Comparison of ENCODE assay signal across 25 cellular contexts in the genomic region with DNA sequence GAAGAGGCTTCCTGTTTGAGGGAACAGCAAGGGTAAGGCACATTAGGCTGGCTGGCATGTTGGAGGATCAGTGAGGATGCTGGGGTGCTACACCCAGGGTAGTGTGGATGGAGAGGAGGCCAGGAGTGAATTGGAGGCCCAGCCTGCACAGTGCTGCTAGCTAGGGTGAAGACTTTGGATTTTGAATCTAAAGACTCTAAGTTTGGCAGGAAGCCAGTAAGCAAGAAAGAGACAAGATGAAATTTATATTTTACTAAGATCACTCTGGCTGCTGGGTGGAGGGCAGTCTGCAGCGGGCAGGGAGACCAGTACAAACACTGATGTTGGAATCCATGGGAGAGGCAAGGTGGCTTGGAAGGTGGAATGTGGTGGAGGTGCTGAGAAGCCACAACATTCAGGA. TPM values are rescaled to one million over a fixed set of nuclear protein-coding genes. Genes with fewer than 3 reads are reported as not detected.
DNase-seq lines count a peak whose midpoint lies in the region; ATAC-seq and TF ChIP-seq lines count a peak whose summit lies in the region.
"Had no signal": no experiment of that assay in that cellular context is flagged by ENCODE, and none has a peak within 500 bp of the region (broad histone marks: within the 10 kb centered on the region; RNA-seq: fewer than 3 reads in every experiment).

No MANE protein-coding gene starts in this region.

- no peak overlapping the region for H3K4me2 ChIP-seq in osteoblast (ENCODE audit: insufficient read depth, low read length)
- H3K4me2 ChIP-seq in GM23338, result no peak overlapping the region

- H3K27ac Mint-ChIP-seq in T-helper 17 cell (peak overlapping the region; percentile 2), WTC11 (0 out of 2 replicates have a peak overlapping the region, but pooled peaks have one; percentile 66), memory B cell (peak overlapping the region; percentile 4), GM23338 (no peak overlapping the region)
- peak overlapping the region; percentile 8 for H3K27ac Mint-ChIP-seq in stimulated activated effector memory CD8-positive, alpha-beta T cell treated with anti-CD3 and anti-CD28 coated beads, Interleukin-12 subunit alpha, Interleukin-12 subunit beta, amount 100 ng/mL, for 72 hours
- H3K27ac Mint-ChIP-seq: CD4-positive, CD25-positive, alpha-beta regulatory T cell; T-helper 2 cell treated with Interferon-gamma antibody and Interleukin-4, amounts not matched to agents 5 μg/mL and 100 μg/mL, for 36 hours had no signal

- H2AFZ ChIP-seq in osteoblast (ENCODE audit: low read length) (no peak overlapping the region), GM23338 (no peak overlapping the region)
- H2AFZ ChIP-seq: GM23248 had no signal

- no peaks in the 10 kb centered on the region for H3K36me3 ChIP-seq in osteoblast (ENCODE audit: insufficient read depth, low read length)
- H3K36me3 ChIP-seq in GM23338 (ENCODE audit: insufficient read depth), result no peaks in the 10 kb centered on the region
- H3K36me3 ChIP-seq: thoracic aorta had no signal

- H4K20me1 ChIP-seq in osteoblast (ENCODE audit: insufficient read depth, low read length), result no peaks in the 10 kb centered on the region
- H4K20me1 ChIP-seq in GM23338 (replicated peaks; ENCODE audit: insufficient read depth), result no peaks in the 10 kb centered on the region

- H3K9me2 ChIP-seq in GM23338 (ENCODE audit: insufficient read depth), result no peaks in the 10 kb centered on the region; the same call in 1 of the 2 replicates

- POLR2A ChIA-PET in WTC11 (lab: Charles Lee), result no interaction called here

- H3K27me3 ChIP-seq in osteoblast (ENCODE audit: insufficient read depth, low read length) (peaks cover 16% of the 10 kb centered on the region), GM23338 (ENCODE audit: insufficient read depth) (no peaks in the 10 kb centered on the region)

- H3K4me3 ChIP-seq in osteoblast (ENCODE audit: insufficient read depth, low read length), result no peak overlapping the region
- no peak overlapping the region for H3K4me3 ChIP-seq in GM23338
- H3K4me3 ChIP-seq: GM23248, lung, thoracic aorta had no signal

- H3K27me3 Mint-ChIP-seq in T-helper 17 cell (no peaks in the 10 kb centered on the region), WTC11 (ENCODE audit: low read depth) (no peaks in the 10 kb centered on the region; the same call in 1 of the 2 replicates), memory B cell (peaks cover 5% of the 10 kb centered on the region), GM23338 (ENCODE audit: insufficient read depth, low read depth, poor library complexity) (no peaks in the 10 kb centered on the region)
- H3K27me3 Mint-ChIP-seq: IgD-negative memory B cell had no signal

- H3K4me1 Mint-ChIP-seq in T-helper 17 cell, result peaks cover 29% of the 10 kb centered on the region
- H3K4me1 Mint-ChIP-seq in WTC11, result peaks cover 55% of the 10 kb centered on the region
- peaks cover 4% of the 10 kb centered on the region for H3K4me1 Mint-ChIP-seq in memory B cell
- peaks cover 19% of the 10 kb centered on the region for H3K4me1 Mint-ChIP-seq in stimulated activated effector memory CD8-positive, alpha-beta T cell treated with anti-CD3 and anti-CD28 coated beads, Interleukin-12 subunit alpha, Interleukin-12 subunit beta, amount 100 ng/mL, for 72 hours
- peaks cover 32% of the 10 kb centered on the region for H3K4me1 Mint-ChIP-seq in GM23338

- peaks cover 12% of the 10 kb centered on the region for H3K36me3 Mint-ChIP-seq in T-helper 17 cell (ENCODE audit: low read depth)
- peaks cover 28% of the 10 kb centered on the region for H3K36me3 Mint-ChIP-seq in WTC11
- peaks cover 2% of the 10 kb centered on the region for H3K36me3 Mint-ChIP-seq in memory B cell
- H3K36me3 Mint-ChIP-seq in stimulated activated effector memory CD8-positive, alpha-beta T cell treated with anti-CD3 and anti-CD28 coated beads, Interleukin-12 subunit alpha, Interleukin-12 subunit beta, amount 100 ng/mL, for 72 hours, result no peaks in the 10 kb centered on the region
- H3K36me3 Mint-ChIP-seq in GM23338 (ENCODE audit: low read depth), result peaks cover 26% of the 10 kb centered on the region

- H3K4me1 ChIP-seq in osteoblast (ENCODE audit: insufficient read depth, low read length) (peaks cover 23% of the 10 kb centered on the region), GM23338 (ENCODE audit: insufficient read depth) (peaks cover 25% of the 10 kb centered on the region)

- no peak for ATAC-seq in T-helper 17 cell
- ATAC-seq in WTC11, result no peak
- ATAC-seq in memory B cell (ENCODE audit: low read depth), result no peak
- no peak for ATAC-seq in stimulated activated effector memory CD8-positive, alpha-beta T cell treated with anti-CD3 and anti-CD28 coated beads, Interleukin-12 subunit alpha, Interleukin-12 subunit beta, amount 100 ng/mL, for 72 hours
- ATAC-seq in GM23338, result no peak
- ATAC-seq in GM19035 (IDR thresholded peaks at IDR 0.05; ENCODE audit: unreplicated experiment), result no peak

- H3K27ac ChIP-seq in osteoblast (ENCODE audit: low read depth, low read length), result no peak overlapping the region
- H3K27ac ChIP-seq in GM23338 (ENCODE audit: low read depth), result no peak overlapping the region
- H3K27ac ChIP-seq: GM23248, thoracic aorta had no signal

- no peak overlapping the region for H3K4me3 Mint-ChIP-seq in T-helper 17 cell
- no peak overlapping the region for H3K4me3 Mint-ChIP-seq in WTC11
- no peak overlapping the region for H3K4me3 Mint-ChIP-seq in memory B cell
- no peak overlapping the region for H3K4me3 Mint-ChIP-seq in stimulated activated effector memory CD8-positive, alpha-beta T cell treated with anti-CD3 and anti-CD28 coated beads, Interleukin-12 subunit alpha, Interleukin-12 subunit beta, amount 100 ng/mL, for 72 hours
- no peak overlapping the region for H3K4me3 Mint-ChIP-seq in GM23338
- H3K4me3 Mint-ChIP-seq: CD4-positive, CD25-positive, alpha-beta regulatory T cell; IgD-negative memory B cell; T-helper 2 cell treated with Interferon-gamma antibody and Interleukin-4, amounts not matched to agents 5 μg/mL and 100 μg/mL, for 36 hours had no signal

- no peaks in the 10 kb centered on the region for H3K9me3 ChIP-seq in T-helper 17 cell (ENCODE audit: control insufficient read depth, low read length, poor library complexity, severe bottlenecking)
- no peaks in the 10 kb centered on the region for H3K9me3 ChIP-seq in osteoblast (ENCODE audit: low read depth, low read length)
- H3K9me3 ChIP-seq: thoracic aorta had no signal

- CTCF ChIA-PET in WTC11 (lab: Charles Lee), result interaction anchor here (1.3 kb wide), 1 partner anchor 157 kb away, joined by 3 read pairs; no protein-coding TSS in a partner anchor

- no peak for DNase-seq in T-helper 17 cell
- DNase-seq in WTC11 (ENCODE audit: low spot score), result no peak
- no peak for DNase-seq in memory B cell (ENCODE audit: low spot score in 2 of 2)
- no peak for DNase-seq in stimulated activated effector memory CD8-positive, alpha-beta T cell treated with anti-CD3 and anti-CD28 coated beads, Interleukin-12 subunit alpha, Interleukin-12 subunit beta, amount 100 ng/mL, for 72 hours (ENCODE audit: low spot score in 2 of 2)
- no peak for DNase-seq in osteoblast (ENCODE audit: insufficient read length, low spot score, missing footprints)
- no peak for DNase-seq in GM23338 (ENCODE audit: low spot score)
- DNase-seq: activated CD4-positive, alpha-beta T cell treated with anti-CD3 and anti-CD28 coated beads, Interleukin-2, amount 50 U/mL, for 4 hours; activated CD4-positive, CD25-positive, alpha-beta regulatory T cell; activated effector memory CD4-positive, alpha-beta T cell treated with Interleukin-2 at 50 U/mL for 16 hours; CD4-positive, CD25-positive, alpha-beta regulatory T cell; effector CD4-positive, alpha-beta T cell; GM23248; hypothalamus; NCI-H1105; NCI-H2081; NCI-H345; NCI-H774; stimulated activated CD4-positive, alpha-beta T cell treated with anti-CD3 and anti-CD28 coated beads, Interleukin-12 subunit alpha, Interleukin-12 subunit beta, amount 100 ng/mL, for 4 hours; stimulated activated CD4-positive, alpha-beta T cell treated with anti-CD3 and anti-CD28 coated beads, Interleukin-4, amount 100 ng/mL, for 24 hours; stimulated activated naive CD4-positive, alpha-beta T cell had no signal

- TF ChIP-seq CTCF in WTC11 (IDR thresholded peaks at IDR 0.05) (no peak), osteoblast (IDR thresholded peaks at IDR 0.05; ENCODE audit: extremely low read depth, low read depth, low read length) (no peak), GM23338 (conservative IDR thresholded peaks at IDR 0.05; ENCODE audit: low read depth in 2 of 2) (no peak)

- no peaks in the 10 kb centered on the region for H3F3A ChIP-seq in GM23338 (replicated peaks; ENCODE audit: low read depth)

- no peaks in the 10 kb centered on the region for H3K79me2 ChIP-seq in osteoblast (ENCODE audit: insufficient read depth, low read length)
- H3K79me2 ChIP-seq in GM23338 (replicated peaks; ENCODE audit: insufficient read depth), result no peaks in the 10 kb centered on the region

- H3K9me3 Mint-ChIP-seq in WTC11 (peaks cover 16% of the 10 kb centered on the region), memory B cell (peaks cover 5% of the 10 kb centered on the region), GM23338 (peaks cover 10% of the 10 kb centered on the region; the same call in 2 of the 3 replicates)
- H3K9me3 Mint-ChIP-seq in stimulated activated effector memory CD8-positive, alpha-beta T cell treated with anti-CD3 and anti-CD28 coated beads, Interleukin-12 subunit alpha, Interleukin-12 subunit beta, amount 100 ng/mL, for 72 hours, result no peaks in the 10 kb centered on the region
- H3K9me3 Mint-ChIP-seq: T-helper 2 cell treated with Interferon-gamma antibody and Interleukin-4, amounts not matched to agents 5 μg/mL and 100 μg/mL, for 36 hours had no signal

TF ChIP-seq in WTC11, 78 proteins besides CTCF, POLR2A, EP300 and RAD21:
- TF ChIP-seq SMAD3 (CRISPR knock-in tag; IDR thresholded peaks at IDR 0.05; ENCODE audit: borderline replicate concordance) (no peak), JAZF1 (CRISPR knock-in tag; IDR thresholded peaks at IDR 0.05) (no peak), NFE2L1 (CRISPR knock-in tag; IDR thresholded peaks at IDR 0.05) (no peak), KAT7 (CRISPR knock-in tag; IDR thresholded peaks at IDR 0.05; ENCODE audit: borderline replicate concordance) (no peak)

RNA-seq across cellular contexts. Expression of a gene that starts 43.6 kb away (rescaled TPM):
- total RNA-seq in T-helper 17 cell, result 10 to 100 TPM; 79.8 to 93.2 TPM
- total RNA-seq in WTC11 (2021), result 35.2 to 44.7 TPM (median 37.6 TPM) in 3 replicates
- total RNA-seq in osteoblast, result 3.2 and 5.8 TPM in 2 replicates
- 10.6 and 12.0 TPM in 2 replicates for total RNA-seq in GM23338 (2014; rRNA removed; shearing (Covaris generic))
- polyA plus RNA-seq in GM23338 (2016; fragmentation: Nextera tagmentation; extraction: Ambion mirVana), result 5.8 and 6.0 TPM in 2 replicates
